1 cellular context compared by ENCODE assay signal in genomic region chr7:50792342-50793114, GRCh38.
TF ChIP-seq lines count a peak whose summit lies in the region.

No MANE protein-coding gene starts in this region.

TF ChIP-seq in K562, 482 proteins besides CTCF, POLR2A, EP300 and RAD21 (continued from another document and continues in another):
- TF ChIP-seq, protein P1, sequence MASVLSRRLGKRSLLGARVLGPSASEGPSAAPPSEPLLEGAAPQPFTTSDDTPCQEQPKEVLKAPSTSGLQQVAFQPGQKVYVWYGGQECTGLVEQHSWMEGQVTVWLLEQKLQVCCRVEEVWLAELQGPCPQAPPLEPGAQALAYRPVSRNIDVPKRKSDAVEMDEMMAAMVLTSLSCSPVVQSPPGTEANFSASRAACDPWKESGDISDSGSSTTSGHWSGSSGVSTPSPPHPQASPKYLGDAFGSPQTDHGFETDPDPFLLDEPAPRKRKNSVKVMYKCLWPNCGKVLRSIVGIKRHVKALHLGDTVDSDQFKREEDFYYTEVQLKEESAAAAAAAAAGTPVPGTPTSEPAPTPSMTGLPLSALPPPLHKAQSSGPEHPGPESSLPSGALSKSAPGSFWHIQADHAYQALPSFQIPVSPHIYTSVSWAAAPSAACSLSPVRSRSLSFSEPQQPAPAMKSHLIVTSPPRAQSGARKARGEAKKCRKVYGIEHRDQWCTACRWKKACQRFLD (CRISPR knock-in tag; IDR thresholded peaks at IDR 0.05): peak; percentile 62
- TF ChIP-seq ZNF232 (CRISPR knock-in tag; IDR thresholded peaks at IDR 0.05) (no peak), ATF2 (CRISPR knock-in tag; IDR thresholded peaks at IDR 0.05) (no peak), SMAD4 (CRISPR knock-in tag; conservative IDR thresholded peaks at IDR 0.05) (peak; percentile 78), RFX5 (IDR thresholded peaks at IDR 0.05; ENCODE audit: low read depth, low read length) (no peak), E2F8 (IDR thresholded peaks at IDR 0.05; ENCODE audit: low read depth, partially characterized antibody) (no peak), BHLHE40 (IDR thresholded peaks at IDR 0.05; ENCODE audit: low read length) (peak; percentile 18; the same call in 1 of the 2 replicates), COPS2 (conservative IDR thresholded peaks at IDR 0.05) (no peak), ZNF551 (CRISPR knock-in tag; IDR thresholded peaks at IDR 0.05) (no peak), ZNF143 (CRISPR knock-in tag; IDR thresholded peaks at IDR 0.05) (no peak), STAG1 (CRISPR knock-in tag; IDR thresholded peaks at IDR 0.05; ENCODE audit: borderline replicate concordance) (no peak), RB1 (IDR thresholded peaks at IDR 0.05; ENCODE audit: low read depth) (peak; percentile 50; the same call in 1 of the 2 replicates), MBD2 (IDR thresholded peaks at IDR 0.05; ENCODE audit: borderline replicate concordance, low read depth) (no peak), SMC3 (conservative IDR thresholded peaks at IDR 0.05; ENCODE audit: insufficient read depth, low read depth, low read length) (no peak), HNRNPH1 (optimal IDR thresholded peaks at IDR 0.05; ENCODE audit: low read depth, low read length) (no peak), HDAC6 (IDR thresholded peaks at IDR 0.05; ENCODE audit: low read depth, low read length) (no peak), PHF21A (IDR thresholded peaks at IDR 0.05; ENCODE audit: borderline replicate concordance, low read depth) (no peak), ZNF76 (CRISPR knock-in tag; IDR thresholded peaks at IDR 0.05; ENCODE audit: borderline replicate concordance) (no peak), TAF9B (IDR thresholded peaks at IDR 0.05; ENCODE audit: partially characterized antibody) (no peak), NCOA6 (IDR thresholded peaks at IDR 0.05) (no peak), FOXJ3 (CRISPR knock-in tag; IDR thresholded peaks at IDR 0.05) (no peak), MTF1 (CRISPR knock-in tag; IDR thresholded peaks at IDR 0.05; ENCODE audit: borderline replicate concordance) (no peak), KAT2B (IDR thresholded peaks at IDR 0.05; ENCODE audit: low read depth, low read length) (no peak), ZNF699 (CRISPR knock-in tag; IDR thresholded peaks at IDR 0.05; ENCODE audit: insufficient replicate concordance) (no peak), CREM (IDR thresholded peaks at IDR 0.05; ENCODE audit: low read depth) (no peak), MCM3 (IDR thresholded peaks at IDR 0.05) (no peak), ZNF717 (CRISPR knock-in tag; IDR thresholded peaks at IDR 0.05) (no peak), ZNF134 (CRISPR knock-in tag; conservative IDR thresholded peaks at IDR 0.05) (no peak), NCOA4 (IDR thresholded peaks at IDR 0.05; ENCODE audit: partially characterized antibody) (no peak), FIP1L1 (IDR thresholded peaks at IDR 0.05; ENCODE audit: low read depth, low read length, poor library complexity, severe bottlenecking) (no peak), ZNF12 (CRISPR knock-in tag; IDR thresholded peaks at IDR 0.05) (no peak), TBP (optimal IDR thresholded peaks at IDR 0.05; ENCODE audit: low read depth, low read length) (peak; percentile 70), HEY1 (CRISPR knock-in tag; IDR thresholded peaks at IDR 0.05; ENCODE audit: borderline replicate concordance) (0 out of 2 replicates have a peak, but pooled peaks have one; percentile 32), CBX2 (IDR thresholded peaks at IDR 0.05; ENCODE audit: insufficient read depth, low read length, poor library complexity, severe bottlenecking) (no peak), SMAD1 (IDR thresholded peaks at IDR 0.05; ENCODE audit: low read depth, low read length, partially characterized antibody) (no peak), KDM5B (IDR thresholded peaks at IDR 0.05; ENCODE audit: insufficient replicate concordance, low read depth, low read length) (peak; percentile 58), CCNT2 (IDR thresholded peaks at IDR 0.05; ENCODE audit: borderline replicate concordance, extremely low read depth, insufficient read length, low read depth, low read length) (peak; percentile 69), MCM2 (IDR thresholded peaks at IDR 0.05; ENCODE audit: low read depth) (no peak), POU5F1 (IDR thresholded peaks at IDR 0.05; ENCODE audit: borderline replicate concordance, low read depth, low read length, partially characterized antibody) (no peak), NFXL1 (CRISPR knock-in tag; IDR thresholded peaks at IDR 0.05) (no peak), ETS2 (tag; IDR thresholded peaks at IDR 0.05; ENCODE audit: borderline replicate concordance, poor library complexity, severe bottlenecking) (no peak), DMBX1 (CRISPR knock-in tag; IDR thresholded peaks at IDR 0.05; ENCODE audit: borderline replicate concordance) (no peak), KLF16 (IDR thresholded peaks at IDR 0.05) (no peak), CREB5 (CRISPR knock-in tag; IDR thresholded peaks at IDR 0.05) (no peak), PTRF (tag; IDR thresholded peaks at IDR 0.05) (no peak), ZBTB12 (CRISPR knock-in tag; IDR thresholded peaks at IDR 0.05) (no peak), RERE (CRISPR knock-in tag; IDR thresholded peaks at IDR 0.05; ENCODE audit: borderline replicate concordance) (no peak), E2F6 (IDR thresholded peaks at IDR 0.05; ENCODE audit: borderline replicate concordance in 1 of 2, extremely low read depth in 1 of 2, insufficient read depth in 1 of 2, insufficient read length in 1 of 2, low read depth in 1 of 2, low read length in 1 of 2, poor library complexity in 1 of 2, severe bottlenecking in 1 of 2) (peak in 1 of 2 experiments; percentile 51)
- TF ChIP-seq, protein P2, sequence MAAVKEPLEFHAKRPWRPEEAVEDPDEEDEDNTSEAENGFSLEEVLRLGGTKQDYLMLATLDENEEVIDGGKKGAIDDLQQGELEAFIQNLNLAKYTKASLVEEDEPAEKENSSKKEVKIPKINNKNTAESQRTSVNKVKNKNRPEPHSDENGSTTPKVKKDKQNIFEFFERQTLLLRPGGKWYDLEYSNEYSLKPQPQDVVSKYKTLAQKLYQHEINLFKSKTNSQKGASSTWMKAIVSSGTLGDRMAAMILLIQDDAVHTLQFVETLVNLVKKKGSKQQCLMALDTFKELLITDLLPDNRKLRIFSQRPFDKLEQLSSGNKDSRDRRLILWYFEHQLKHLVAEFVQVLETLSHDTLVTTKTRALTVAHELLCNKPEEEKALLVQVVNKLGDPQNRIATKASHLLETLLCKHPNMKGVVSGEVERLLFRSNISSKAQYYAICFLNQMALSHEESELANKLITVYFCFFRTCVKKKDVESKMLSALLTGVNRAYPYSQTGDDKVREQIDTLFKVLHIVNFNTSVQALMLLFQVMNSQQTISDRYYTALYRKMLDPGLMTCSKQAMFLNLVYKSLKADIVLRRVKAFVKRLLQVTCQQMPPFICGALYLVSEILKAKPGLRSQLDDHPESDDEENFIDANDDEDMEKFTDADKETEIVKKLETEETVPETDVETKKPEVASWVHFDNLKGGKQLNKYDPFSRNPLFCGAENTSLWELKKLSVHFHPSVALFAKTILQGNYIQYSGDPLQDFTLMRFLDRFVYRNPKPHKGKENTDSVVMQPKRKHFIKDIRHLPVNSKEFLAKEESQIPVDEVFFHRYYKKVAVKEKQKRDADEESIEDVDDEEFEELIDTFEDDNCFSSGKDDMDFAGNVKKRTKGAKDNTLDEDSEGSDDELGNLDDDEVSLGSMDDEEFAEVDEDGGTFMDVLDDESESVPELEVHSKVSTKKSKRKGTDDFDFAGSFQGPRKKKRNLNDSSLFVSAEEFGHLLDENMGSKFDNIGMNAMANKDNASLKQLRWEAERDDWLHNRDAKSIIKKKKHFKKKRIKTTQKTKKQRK (IDR thresholded peaks at IDR 0.05; ENCODE audit: borderline replicate concordance, low read depth, low read length): no peak
